ENCODE assay signal across 1 cellular context in genomic region chr6:113352029-113352801, GRCh38.
TF ChIP-seq lines count a peak whose summit lies in the region.

No MANE protein-coding gene starts in this region.

TF ChIP-seq in HepG2, 621 proteins besides CTCF, POLR2A, EP300 and RAD21 (continued from another document and continues in another):
- TF ChIP-seq USF2 (IDR thresholded peaks at IDR 0.05; ENCODE audit: low read depth, low read length) (no peak), USF2 (CRISPR knock-in tag; IDR thresholded peaks at IDR 0.05; ENCODE audit: borderline replicate concordance) (no peak), POLR2AphosphoS2 (IDR thresholded peaks at IDR 0.05; ENCODE audit: low read depth, low read length) (no peak), IRX3 (CRISPR knock-in tag; IDR thresholded peaks at IDR 0.05; ENCODE audit: borderline replicate concordance, low read depth) (peak; percentile 77; the same call in 1 of the 2 replicates), ZNF577 (CRISPR knock-in tag; IDR thresholded peaks at IDR 0.05; ENCODE audit: borderline replicate concordance, low read depth) (no peak), KIAA2018 (CRISPR knock-in tag; IDR thresholded peaks at IDR 0.05; ENCODE audit: borderline replicate concordance) (no peak), STAG1 (CRISPR knock-in tag; IDR thresholded peaks at IDR 0.05) (no peak), MTA1 (CRISPR knock-in tag; IDR thresholded peaks at IDR 0.05; ENCODE audit: borderline replicate concordance) (peak; percentile 39; the same call in 1 of the 2 replicates), ZNF841 (CRISPR knock-in tag; IDR thresholded peaks at IDR 0.05; ENCODE audit: borderline replicate concordance) (no peak), AGO1 (IDR thresholded peaks at IDR 0.05; ENCODE audit: low read depth, low read length, poor library complexity, severe bottlenecking) (no peak), IRF1 (CRISPR knock-in tag; IDR thresholded peaks at IDR 0.05; ENCODE audit: low read depth) (no peak), ZNF557 (CRISPR knock-in tag; IDR thresholded peaks at IDR 0.05) (no peak), ZNF234 (CRISPR knock-in tag; conservative IDR thresholded peaks at IDR 0.05) (no peak), SP140L (CRISPR knock-in tag; IDR thresholded peaks at IDR 0.05; ENCODE audit: borderline replicate concordance) (no peak), ZBTB3 (CRISPR knock-in tag; IDR thresholded peaks at IDR 0.05; ENCODE audit: borderline replicate concordance, low read depth) (no peak), HDAC2 (CRISPR knock-in tag; IDR thresholded peaks at IDR 0.05) (peak; percentile 99), ZNF761 (CRISPR knock-in tag; conservative IDR thresholded peaks at IDR 0.05) (peak; percentile 77; the same call in 1 of the 2 replicates), GPN1 (CRISPR knock-in tag; IDR thresholded peaks at IDR 0.05; ENCODE audit: borderline replicate concordance) (no peak), THAP7 (CRISPR knock-in tag; IDR thresholded peaks at IDR 0.05) (no peak; the same call in 1 of the 2 replicates), PHF5A (CRISPR knock-in tag; IDR thresholded peaks at IDR 0.05; ENCODE audit: low read depth, unreplicated experiment) (peak; percentile 44), ZNF225 (CRISPR knock-in tag; IDR thresholded peaks at IDR 0.05) (no peak), YEATS2 (CRISPR knock-in tag; IDR thresholded peaks at IDR 0.05; ENCODE audit: borderline replicate concordance) (peak; percentile 73; the same call in 1 of the 2 replicates), ARID4A (CRISPR knock-in tag; IDR thresholded peaks at IDR 0.05; ENCODE audit: borderline replicate concordance) (peak; percentile 42; the same call in 1 of the 2 replicates), NFYB (CRISPR knock-in tag; IDR thresholded peaks at IDR 0.05) (no peak), JUND (CRISPR knock-in tag; IDR thresholded peaks at IDR 0.05) (peak; percentile 91), FOXK2 (IDR thresholded peaks at IDR 0.05) (0 out of 2 replicates have a peak, but pooled peaks have one; percentile 7), MIER3 (CRISPR knock-in tag; IDR thresholded peaks at IDR 0.05; ENCODE audit: borderline replicate concordance) (peak; percentile 96; the same call in 1 of the 2 replicates), HNF4A (CRISPR knock-in tag; IDR thresholded peaks at IDR 0.05) (peak; percentile 97), E2F1 (CRISPR knock-in tag; IDR thresholded peaks at IDR 0.05) (no peak), ZNF30 (CRISPR knock-in tag; IDR thresholded peaks at IDR 0.05) (no peak)
- TF ChIP-seq, protein P1, sequence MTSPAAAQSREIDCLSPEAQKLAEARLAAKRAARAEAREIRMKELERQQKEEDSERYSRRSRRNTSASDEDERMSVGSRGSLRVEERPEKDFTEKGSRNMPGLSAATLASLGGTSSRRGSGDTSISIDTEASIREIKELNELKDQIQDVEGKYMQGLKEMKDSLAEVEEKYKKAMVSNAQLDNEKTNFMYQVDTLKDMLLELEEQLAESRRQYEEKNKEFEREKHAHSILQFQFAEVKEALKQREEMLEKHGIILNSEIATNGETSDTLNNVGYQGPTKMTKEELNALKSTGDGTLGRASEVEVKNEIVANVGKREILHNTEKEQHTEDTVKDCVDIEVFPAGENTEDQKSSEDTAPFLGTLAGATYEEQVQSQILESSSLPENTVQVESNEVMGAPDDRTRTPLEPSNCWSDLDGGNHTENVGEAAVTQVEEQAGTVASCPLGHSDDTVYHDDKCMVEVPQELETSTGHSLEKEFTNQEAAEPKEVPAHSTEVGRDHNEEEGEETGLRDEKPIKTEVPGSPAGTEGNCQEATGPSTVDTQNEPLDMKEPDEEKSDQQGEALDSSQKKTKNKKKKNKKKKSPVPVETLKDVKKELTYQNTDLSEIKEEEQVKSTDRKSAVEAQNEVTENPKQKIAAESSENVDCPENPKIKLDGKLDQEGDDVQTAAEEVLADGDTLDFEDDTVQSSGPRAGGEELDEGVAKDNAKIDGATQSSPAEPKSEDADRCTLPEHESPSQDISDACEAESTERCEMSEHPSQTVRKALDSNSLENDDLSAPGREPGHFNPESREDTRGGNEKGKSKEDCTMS (CRISPR knock-in tag; conservative IDR thresholded peaks at IDR 0.05) = no peak
- TF ChIP-seq, protein P2, sequence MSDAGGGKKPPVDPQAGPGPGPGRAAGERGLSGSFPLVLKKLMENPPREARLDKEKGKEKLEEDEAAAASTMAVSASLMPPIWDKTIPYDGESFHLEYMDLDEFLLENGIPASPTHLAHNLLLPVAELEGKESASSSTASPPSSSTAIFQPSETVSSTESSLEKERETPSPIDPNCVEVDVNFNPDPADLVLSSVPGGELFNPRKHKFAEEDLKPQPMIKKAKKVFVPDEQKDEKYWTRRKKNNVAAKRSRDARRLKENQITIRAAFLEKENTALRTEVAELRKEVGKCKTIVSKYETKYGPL (CRISPR knock-in tag; IDR thresholded peaks at IDR 0.05) = no peak
- TF ChIP-seq, protein P3, sequence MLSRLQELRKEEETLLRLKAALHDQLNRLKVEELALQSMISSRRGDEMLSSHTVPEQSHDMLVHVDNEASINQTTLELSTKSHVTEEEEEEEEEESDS (CRISPR knock-in tag; IDR thresholded peaks at IDR 0.05; ENCODE audit: borderline replicate concordance) = no peak
